Comparison of ENCODE assay signal across 27 cellular contexts in genomic region chr12:130504836-130505175, GRCh38.
"Had no signal": no experiment of that assay in that cellular context is flagged by ENCODE, and none has a peak within 500 bp of the region (broad histone marks: within the 10 kb centered on the region; RNA-seq: fewer than 3 reads in every experiment).

No MANE protein-coding gene starts in this region.

- H3K4me1 Mint-ChIP-seq: immature natural killer cell, natural killer cell had no signal

- ATAC-seq: left colon, left lung, lower lobe of right lung, natural killer cell, pancreas, right cardiac atrium, sciatic nerve, upper lobe of right lung had no signal

- H3K27ac Mint-ChIP-seq: immature natural killer cell, natural killer cell, nephron progenitor cell had no signal

- H3K36me3 Mint-ChIP-seq: immature natural killer cell, natural killer cell had no signal

- H3K9me3 ChIP-seq: left lung, lower lobe of right lung, pancreas, prostate gland, stomach, testis, tibial artery, upper lobe of right lung had no signal

- H3K4me3 Mint-ChIP-seq: immature natural killer cell, natural killer cell, nephron progenitor cell had no signal

- H3K27me3 ChIP-seq: pancreas, testis, upper lobe of right lung had no signal

- H3K4me1 ChIP-seq: left lung, lower lobe of right lung, pancreas, prostate gland, stomach, testis, tibial artery, upper lobe of right lung had no signal

- H3K36me3 ChIP-seq: left lung, lower lobe of right lung, pancreas, prostate gland, stomach, tibial artery, upper lobe of right lung had no signal

- H3K9me3 Mint-ChIP-seq: immature natural killer cell, natural killer cell, nephron progenitor cell had no signal

- H3K27ac ChIP-seq: left lung, lower lobe of right lung, pancreas, prostate gland, skin epidermis, stomach, testis, tibial artery, upper lobe of right lung had no signal

- H3K4me3 ChIP-seq: left lung, lower lobe of right lung, pancreas, prostate gland, skin epidermis, stomach, testis, tibial artery, upper lobe of right lung had no signal

- DNase-seq: head of caudate nucleus; hypothalamus; immature natural killer cell; kidney; left colon; left lung; lower lobe of right lung; mammary epithelial cell; mesenchymal stem cell; natural killer cell; nephron progenitor cell; nucleus accumbens; pancreas; right cardiac atrium; stimulated activated CD4-positive, alpha-beta T cell treated with anti-CD3 and anti-CD28 coated beads, Interleukin-12 subunit alpha, Interleukin-12 subunit beta, amount 100 ng/mL, for 4 hours; stimulated activated CD4-positive, alpha-beta T cell treated with anti-CD3 and anti-CD28 coated beads, Interleukin-15, amount 100 ng/mL, for 24 hours; stimulated activated CD4-positive, alpha-beta T cell treated with anti-CD3 and anti-CD28 coated beads, Interleukin-2, amount 100 ng/mL, for 24 hours; stimulated activated CD4-positive, alpha-beta T cell treated with anti-CD3 and anti-CD28 coated beads, Interleukin-4, amount 100 ng/mL, for 1 hour; stimulated activated naive CD4-positive, alpha-beta T cell; stomach; testis; tibial artery; trophoblast cell; upper lobe of right lung had no signal
